Comparison of ENCODE assay signal across 22 cellular contexts in genomic region chr3:174465177-174465576, GRCh38.
A peak's percentile ranks its signal among the peaks of the same experiment; 100 is the strongest.
DNase-seq lines count a peak whose midpoint lies in the region; ATAC-seq, FAIRE-seq and TF ChIP-seq lines count a peak whose summit lies in the region.
"Had no signal": no experiment of that assay in that cellular context is flagged by ENCODE, and none has a peak within 500 bp of the region (broad histone marks: within the 10 kb centered on the region; RNA-seq: fewer than 3 reads in every experiment).

No MANE protein-coding gene starts in this region.

- intact Hi-C loops in right lobe of liver (cut with DNase I), result no loop called here

- no peaks in the 10 kb centered on the region for H3K36me3 ChIP-seq in right lobe of liver
- H3K36me3 ChIP-seq: BLaER1 treated with 17β-estradiol and CSF1 and Interleukin-3, amounts not matched to agents 10 nM and 100 nM had no signal

- H3K9me3 ChIP-seq in right lobe of liver, result no peaks in the 10 kb centered on the region
- H3K9me3 ChIP-seq: A549; BLaER1 treated with 17β-estradiol and CSF1 and Interleukin-3, amounts not matched to agents 10 nM and 100 nM had no signal

- H3K27ac ChIP-seq in right lobe of liver, result no peak overlapping the region
- H3K27ac ChIP-seq: A549; BLaER1 treated with 17β-estradiol and CSF1 and Interleukin-3, amounts not matched to agents 10 nM and 100 nM; C4-2B had no signal

- no peak for TF ChIP-seq CTCF in right lobe of liver (IDR thresholded peaks at IDR 0.05)

- WGBS in right lobe of liver (ENCODE audit: insufficient coverage, low coverage, low lambda C conversion rate, missing lambda C conversion rate), result 31% methylated on average over 3 of the region's 3 CpGs

- H3K27me3 Mint-ChIP-seq in activated CD8-positive, alpha-beta memory T cell treated with anti-CD3 and anti-CD28 coated beads, Interleukin-2, amount 10 ng/mL, durations not matched to agents 7 days and 5 days, result no peaks in the 10 kb centered on the region
- H3K27me3 Mint-ChIP-seq: B cell; CD4-positive, alpha-beta T cell had no signal

- no peaks in the 10 kb centered on the region for H3K4me1 Mint-ChIP-seq in activated CD8-positive, alpha-beta memory T cell treated with anti-CD3 and anti-CD28 coated beads, Interleukin-2, amount 10 ng/mL, durations not matched to agents 7 days and 5 days
- H3K4me1 Mint-ChIP-seq: B cell had no signal

- no peak for DNase-seq in right lobe of liver
- DNase-seq in HTR-8/SVneo (ENCODE audit: insufficient read length, low spot score), result no peak
- no peak for DNase-seq in SIG-M5 (lab: John Stamatoyannopoulos, UW)
- no peak for DNase-seq in activated CD8-positive, alpha-beta memory T cell treated with anti-CD3 and anti-CD28 coated beads, Interleukin-2, amount 10 ng/mL, durations not matched to agents 7 days and 5 days
- DNase-seq: 8988T; AML-193; CD4-positive, alpha-beta T cell; CD8-positive, alpha-beta T cell; COR-L47; DMS 273 treated with DMSO at 0.1 percent for 48 hours; DMS153; DMS79 treated with DMSO at 0.1 percent for 48 hours; GF-D8 had no signal

- peak; percentile 42 to 63 (median 53) for ATAC-seq in right lobe of liver
- ATAC-seq in activated CD8-positive, alpha-beta memory T cell treated with anti-CD3 and anti-CD28 coated beads, Interleukin-2, amount 10 ng/mL, durations not matched to agents 7 days and 5 days, result no peak
- ATAC-seq: A549; CD8-positive, alpha-beta T cell had no signal

- peaks cover 6% of the 10 kb centered on the region for H3K9me3 Mint-ChIP-seq in activated CD8-positive, alpha-beta memory T cell treated with anti-CD3 and anti-CD28 coated beads, Interleukin-2, amount 10 ng/mL, durations not matched to agents 7 days and 5 days (ENCODE audit: low read depth)
- H3K9me3 Mint-ChIP-seq: CD8-positive, alpha-beta T cell had no signal

- TF ChIP-seq POLR2A in right lobe of liver (IDR thresholded peaks at IDR 0.05), result no peak

- no peaks in the 10 kb centered on the region for H3K27me3 ChIP-seq in right lobe of liver
- H3K27me3 ChIP-seq: BLaER1 treated with 17β-estradiol and CSF1 and Interleukin-3, amounts not matched to agents 10 nM and 100 nM had no signal

- H3K36me3 Mint-ChIP-seq in activated CD8-positive, alpha-beta memory T cell treated with anti-CD3 and anti-CD28 coated beads, Interleukin-2, amount 10 ng/mL, durations not matched to agents 7 days and 5 days, result peaks cover 1% of the 10 kb centered on the region
- H3K36me3 Mint-ChIP-seq: CD8-positive, alpha-beta T cell had no signal

- peak; percentile 29 for FAIRE-seq in A204.1 (lab: Jason Lieb, UNC)
- FAIRE-seq in TTC549 (lab: Jason Lieb, UNC), result peak; percentile 25
- peak; percentile 66 for FAIRE-seq in islet of Langerhans (lab: Jason Lieb, UNC)
- no peak for FAIRE-seq in HTR-8/SVneo (lab: Jason Lieb, UNC)
- FAIRE-seq: A549, GM12891, GM19239 had no signal

- no peaks in the 10 kb centered on the region for H3K4me1 ChIP-seq in right lobe of liver
- H3K4me1 ChIP-seq: A549; BLaER1 treated with 17β-estradiol and CSF1 and Interleukin-3, amounts not matched to agents 10 nM and 100 nM had no signal

- H3K27ac Mint-ChIP-seq in activated CD8-positive, alpha-beta memory T cell treated with anti-CD3 and anti-CD28 coated beads, Interleukin-2, amount 10 ng/mL, durations not matched to agents 7 days and 5 days, result no peak overlapping the region
- H3K27ac Mint-ChIP-seq: B cell; CD4-positive, alpha-beta T cell; CD8-positive, alpha-beta T cell had no signal

- no peak overlapping the region for H3K4me3 ChIP-seq in right lobe of liver
- H3K4me3 ChIP-seq: A549; BLaER1 treated with 17β-estradiol and CSF1 and Interleukin-3, amounts not matched to agents 10 nM and 100 nM had no signal

- H3K4me3 Mint-ChIP-seq in activated CD8-positive, alpha-beta memory T cell treated with anti-CD3 and anti-CD28 coated beads, Interleukin-2, amount 10 ng/mL, durations not matched to agents 7 days and 5 days, result no peak overlapping the region
- H3K4me3 Mint-ChIP-seq: B cell; CD4-positive, alpha-beta T cell; CD8-positive, alpha-beta T cell had no signal

- CTCF ChIA-PET in activated CD8-positive, alpha-beta memory T cell treated with anti-CD3 and anti-CD28 coated beads, Interleukin-2, amount 10 ng/mL, durations not matched to agents 7 days and 5 days (lab: Charles Lee), result no interaction called here
